Comparison of ENCODE assay signal across 27 cellular contexts in the genomic region with DNA sequence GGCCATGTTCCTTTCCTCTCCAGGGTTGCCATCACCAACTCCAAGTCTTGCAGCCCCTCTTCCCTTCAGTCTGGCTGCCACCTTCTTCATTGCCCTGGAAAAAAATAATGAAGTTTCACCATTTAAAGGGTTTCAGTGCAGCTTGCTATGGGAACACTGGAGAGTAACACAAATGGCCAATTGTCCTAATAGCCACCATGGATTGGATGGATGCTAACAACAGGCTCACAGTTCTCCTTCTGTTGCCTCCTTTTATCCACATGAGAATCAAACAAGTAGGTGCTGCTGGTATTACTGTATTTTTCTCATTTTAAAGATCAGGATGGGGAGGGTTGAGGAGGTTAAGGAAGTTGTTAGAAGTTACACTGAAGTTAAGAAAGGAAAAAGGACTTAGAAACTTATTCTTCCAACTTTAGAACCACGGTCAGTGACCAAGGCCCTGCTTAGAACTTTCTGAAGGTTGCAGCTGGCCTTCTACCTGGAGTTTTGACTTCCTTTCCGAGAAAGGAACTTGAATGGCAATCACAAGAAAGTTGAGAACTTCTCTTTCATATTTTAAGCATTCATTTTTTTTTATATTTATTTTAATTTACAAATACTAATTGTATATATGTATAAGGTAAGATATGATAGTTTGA.
"Had no signal": no experiment of that assay in that cellular context is flagged by ENCODE, and none has a peak within 500 bp of the region (broad histone marks: within the 10 kb centered on the region; RNA-seq: fewer than 3 reads in every experiment).

No MANE protein-coding gene starts in this region.

- H3K4me3 ChIP-seq: adrenal gland, body of pancreas, esophagus squamous epithelium, heart left ventricle had no signal

- H3K9me3 ChIP-seq: adrenal gland, body of pancreas, esophagus squamous epithelium, heart left ventricle had no signal

- H3K36me3 ChIP-seq: adrenal gland, esophagus squamous epithelium, heart left ventricle had no signal

- H3K27ac ChIP-seq: adrenal gland, body of pancreas, esophagus squamous epithelium, heart left ventricle had no signal

- ATAC-seq: activated CD4-positive, alpha-beta T cell treated with anti-CD3 and anti-CD28 coated beads for 36 hours; activated CD8-positive, alpha-beta memory T cell treated with anti-CD3 and anti-CD28 coated beads, Interleukin-2, amount 10 ng/mL, durations not matched to agents 7 days and 5 days; activated CD8-positive, alpha-beta T cell treated with anti-CD3 and anti-CD28 coated beads, Interleukin-2, amount 10 ng/mL, durations not matched to agents 7 days and 5 days; activated naive CD8-positive, alpha-beta T cell treated with anti-CD3 and anti-CD28 coated beads, Interleukin-2, amount 50 U/mL, for 24 hours; body of pancreas; effector memory CD8-positive, alpha-beta T cell; heart left ventricle had no signal

- H3K4me1 ChIP-seq: adrenal gland, body of pancreas, heart left ventricle had no signal

- H3K27me3 ChIP-seq: adrenal gland, body of pancreas, esophagus squamous epithelium, heart left ventricle had no signal

- DNase-seq: activated CD4-positive, alpha-beta memory T cell treated with anti-CD3 and anti-CD28 coated beads for 36 hours; activated CD4-positive, alpha-beta T cell treated with anti-CD3 and anti-CD28 coated beads for 36 hours; activated CD4-positive, alpha-beta T cell treated with anti-CD3 and anti-CD28 coated beads, Interleukin-2, amount 10 ng/mL, durations not matched to agents 24 days and 14 days; activated CD4-positive, CD25-positive, alpha-beta regulatory T cell; activated CD4-positive, CD25-positive, alpha-beta regulatory T cell treated with anti-CD3 and anti-CD28 coated beads, Interleukin-2, amount 50 U/mL, for 72 hours; activated CD8-positive, alpha-beta memory T cell treated with anti-CD3 and anti-CD28 coated beads, Interleukin-2, amount 10 ng/mL, durations not matched to agents 7 days and 5 days; activated CD8-positive, alpha-beta memory T cell treated with anti-CD3 and anti-CD28 coated beads, Interleukin-2, amount 50 U/mL, for 4 hours; activated CD8-positive, alpha-beta T cell treated with anti-CD3 and anti-CD28 coated beads, Interleukin-2, amount 10 ng/mL, durations not matched to agents 7 days and 5 days; activated effector memory CD4-positive, alpha-beta T cell treated with anti-CD3 and anti-CD28 coated beads, Interleukin-2, amount 50 U/mL, for 16 hours; activated naive CD4-positive, alpha-beta T cell treated with anti-CD3 and anti-CD28 coated beads for 36 hours; activated naive CD8-positive, alpha-beta T cell treated with anti-CD3 and anti-CD28 coated beads for 36 hours; activated naive CD8-positive, alpha-beta T cell treated with anti-CD3 and anti-CD28 coated beads, Interleukin-2, amount 50 U/mL, for 24 hours; activated T-cell treated with anti-CD3 and anti-CD28 coated beads, Interleukin-2, amount 50 U/mL, for 1 hour; activated T-cell treated with anti-CD3 and anti-CD28 coated beads, Interleukin-2, amount 50 U/mL, for 48 hours; adrenal gland; aorta; body of pancreas; caudate nucleus; cortex of kidney; dermis blood vessel endothelial cell; effector CD4-positive, alpha-beta T cell; effector memory CD8-positive, alpha-beta T cell; erythroblast; esophagus squamous epithelium; glutamatergic neuron; heart left ventricle; T-helper 2 cell had no signal
